ENCODE assay signal across 17 cellular contexts in genomic region chr12:31967569-31967968, GRCh38. TPM values are rescaled to one million over a fixed set of nuclear protein-coding genes. Genes with fewer than 3 reads are reported as not detected.
DNase-seq lines count a peak whose midpoint lies in the region; ATAC-seq, FAIRE-seq and TF ChIP-seq lines count a peak whose summit lies in the region.
"Had no signal": no experiment of that assay in that cellular context is flagged by ENCODE, and none has a peak within 500 bp of the region (broad histone marks: within the 10 kb centered on the region; RNA-seq: fewer than 3 reads in every experiment).

No MANE protein-coding gene starts in this region.

- FAIRE-seq in frontal cortex (lab: Jason Lieb, UNC) = no peak
- FAIRE-seq: colon had no signal

- peak overlapping the region; percentile 10 for H3K4me3 ChIP-seq in naive thymus-derived CD4-positive, alpha-beta T cell (ENCODE audit: low read length)
- H3K4me3 ChIP-seq in esophagus muscularis mucosa = no peak overlapping the region
- H3K4me3 ChIP-seq: body of pancreas had no signal

- H3K4me3 Mint-ChIP-seq in CD4-positive, alpha-beta T cell = peak overlapping the region; percentile 74
- peak overlapping the region; percentile 7 for H3K4me3 Mint-ChIP-seq in Calu3 (ENCODE audit: low read depth, unreplicated experiment)
- peak overlapping the region; percentile 95 for H3K4me3 Mint-ChIP-seq in activated naive CD8-positive, alpha-beta T cell
- H3K4me3 Mint-ChIP-seq in naive thymus-derived CD4-positive, alpha-beta T cell = peak overlapping the region; percentile 58 to 97 (median 87)

- peaks cover 80% of the 10 kb centered on the region for H3K4me1 Mint-ChIP-seq in CD4-positive, alpha-beta T cell (ENCODE audit: low read depth)
- H3K4me1 Mint-ChIP-seq in Calu3 (ENCODE audit: low read depth, unreplicated experiment) = peaks cover 22% of the 10 kb centered on the region
- H3K4me1 Mint-ChIP-seq in activated naive CD8-positive, alpha-beta T cell (ENCODE audit: low read depth) = peaks cover 85% of the 10 kb centered on the region
- peaks cover 55 to 80% (median 72%) of the 10 kb centered on the region in 7 donors for H3K4me1 Mint-ChIP-seq in naive thymus-derived CD4-positive, alpha-beta T cell

- no peak for TF ChIP-seq CTCF in CD4-positive, alpha-beta T cell (IDR thresholded peaks at IDR 0.05)
- no peak for TF ChIP-seq CTCF in Calu3 (IDR thresholded peaks at IDR 0.05; ENCODE audit: unreplicated experiment)
- TF ChIP-seq CTCF in GM20000 (IDR thresholded peaks at IDR 0.05; ENCODE audit: extremely low read depth, missing control alignments) = no peak
- TF ChIP-seq CTCF in esophagus muscularis mucosa (IDR thresholded peaks at IDR 0.05) = no peak

- peak; percentile 12 for ATAC-seq in CD4-positive, alpha-beta T cell (ENCODE audit: poor library complexity)
- ATAC-seq in naive thymus-derived CD4-positive, alpha-beta T cell = peak; percentile 35
- ATAC-seq: body of pancreas had no signal

- H3K36me3 ChIP-seq in naive thymus-derived CD4-positive, alpha-beta T cell (ENCODE audit: control insufficient read depth in 2 of 3, insufficient read depth in 3 of 3, low read length in 3 of 3) = peaks cover 30 to 79% (median 48%) of the 10 kb centered on the region in 3 experiments
- H3K36me3 ChIP-seq in esophagus muscularis mucosa = peaks cover 3 to 48% (median 31%) of the 10 kb centered on the region in 4 donors

- BruUV-seq in Calu3 (replicated peaks; lab: Mats Ljungman, UMichigan) = no TSS peak

- no peak for DNase-seq in CD4-positive, alpha-beta T cell
- DNase-seq in Calu3 = no peak
- peak in 2 of 9 donors; percentile 12 to 21 for DNase-seq in naive thymus-derived CD4-positive, alpha-beta T cell
- DNase-seq in NCI-H345 (lab: John Stamatoyannopoulos, UW) = no peak
- DNase-seq in frontal cortex (ENCODE audit: low spot score in 2 of 2) = no peak
- DNase-seq in GM20000 (ENCODE audit: low spot score) = no peak
- no peak for DNase-seq in esophagus muscularis mucosa (ENCODE audit: extremely low spot score)
- DNase-seq: activated gamma-delta T cell, foreskin melanocyte, NCI-H2029, NCI-H510A treated with DMSO at 0.1 percent for 48 hours had no signal

- TF ChIP-seq POLR2A in esophagus muscularis mucosa (IDR thresholded peaks at IDR 0.05; ENCODE audit: low read depth) = no peak

- peak overlapping the region; percentile 40 for H3K27ac ChIP-seq in CD4-positive, alpha-beta T cell (ENCODE audit: low read depth, low read length)
- peak overlapping the region; percentile 58 for H3K27ac ChIP-seq in naive thymus-derived CD4-positive, alpha-beta T cell (ENCODE audit: low read depth, low read length)
- H3K27ac ChIP-seq in esophagus muscularis mucosa (replicated peaks in 1 of 4) = no peak overlapping the region
- H3K27ac ChIP-seq: parathyroid adenoma, RWPE1 had no signal

- peak overlapping the region; percentile 96 for H3K27ac Mint-ChIP-seq in CD4-positive, alpha-beta T cell
- no peak overlapping the region for H3K27ac Mint-ChIP-seq in Calu3 (ENCODE audit: unreplicated experiment)
- peak overlapping the region; percentile 89 for H3K27ac Mint-ChIP-seq in activated naive CD8-positive, alpha-beta T cell
- H3K27ac Mint-ChIP-seq in naive thymus-derived CD4-positive, alpha-beta T cell = peak overlapping the region in 8 of 9 donors; percentile 80 to 98 (median 91)

- no peak for TF ChIP-seq EP300 in esophagus muscularis mucosa (IDR thresholded peaks at IDR 0.05)

- H3K27me3 ChIP-seq in CD4-positive, alpha-beta T cell (ENCODE audit: control insufficient read depth, insufficient read depth, low read length) = no peaks in the 10 kb centered on the region
- H3K27me3 ChIP-seq in naive thymus-derived CD4-positive, alpha-beta T cell (ENCODE audit: control insufficient read depth in 2 of 2, insufficient read depth in 2 of 2, low read length in 2 of 2) = no peaks in the 10 kb centered on the region
- no peaks in the 10 kb centered on the region for H3K27me3 ChIP-seq in esophagus muscularis mucosa
- H3K27me3 ChIP-seq: body of pancreas had no signal

- H3K9me3 ChIP-seq in CD4-positive, alpha-beta T cell (ENCODE audit: control insufficient read depth, low read length) = peaks cover 16% of the 10 kb centered on the region
- peaks cover 0 to 16% (median 7%) of the 10 kb centered on the region in 3 experiments for H3K9me3 ChIP-seq in naive thymus-derived CD4-positive, alpha-beta T cell (ENCODE audit: control insufficient read depth in 2 of 3, low read length in 3 of 3)
- H3K9me3 ChIP-seq in esophagus muscularis mucosa = no peaks in the 10 kb centered on the region
- H3K9me3 ChIP-seq: body of pancreas, thoracic aorta had no signal

- POLR2A ChIA-PET in CD4-positive, alpha-beta T cell (lab: Charles Lee) = interaction anchor here (0.6 to 0.7 kb wide), 2 partner anchors 18 to 218 kb away, joined by 3 read pairs; no protein-coding TSS in a partner anchor
- POLR2A ChIA-PET in naive thymus-derived CD4-positive, alpha-beta T cell (lab: Charles Lee) = interaction anchor here (0.6 to 1.1 kb wide), 3 partner anchors 9 to 148 kb away, joined by 3 to 4 read pairs (median 4); partner anchors contain the start of gene RESF1

- peaks cover 57 to 61% of the 10 kb centered on the region in 2 donors for H3K4me1 ChIP-seq in naive thymus-derived CD4-positive, alpha-beta T cell (ENCODE audit: control insufficient read depth in 2 of 2, insufficient read depth in 2 of 2, low read length in 2 of 2)
- peaks cover 22 to 38% (median 33%) of the 10 kb centered on the region in 4 donors for H3K4me1 ChIP-seq in esophagus muscularis mucosa

- no peaks in the 10 kb centered on the region for H3K27me3 Mint-ChIP-seq in CD4-positive, alpha-beta T cell
- H3K27me3 Mint-ChIP-seq in Calu3 (ENCODE audit: unreplicated experiment) = no peaks in the 10 kb centered on the region
- H3K27me3 Mint-ChIP-seq in activated naive CD8-positive, alpha-beta T cell = no peaks in the 10 kb centered on the region
- H3K27me3 Mint-ChIP-seq in naive thymus-derived CD4-positive, alpha-beta T cell = no peaks in the 10 kb centered on the region

- intact Hi-C loops in CD4-positive, alpha-beta T cell (cut with DNase I, micrococcal nuclease) = loop anchor here (5.0 to 10.0 kb wide), 4 partner anchors 95 to 707 kb away; partner anchors contain the start of gene DNM1L (in 1 of the 2)
- intact Hi-C loops in Calu3 (cut with micrococcal nuclease; ENCODE audit: unreplicated experiment) (loop anchor here (5.0 kb wide), 1 partner anchor 115 kb away; no protein-coding TSS in a partner anchor), esophagus muscularis mucosa (cut with DNase I) (no loop called here)
- intact Hi-C loops in naive thymus-derived CD4-positive, alpha-beta T cell (cut with micrococcal nuclease) = loop anchor here (1.0 to 10.0 kb wide), 3 partner anchors 9 to 337 kb away; no protein-coding TSS in a partner anchor

- 84% methylated on average over 7 of the region's 7 CpGs for WGBS in esophagus muscularis mucosa

- CTCF ChIA-PET in CD4-positive, alpha-beta T cell (lab: Charles Lee) = no interaction called here
- CTCF ChIA-PET in Calu3 (lab: Charles Lee) = no interaction called here
- CTCF ChIA-PET in naive thymus-derived CD4-positive, alpha-beta T cell (lab: Charles Lee) = interaction anchor here (0.7 to 1.5 kb wide), 2 partner anchors 10 to 339 kb away, joined by 3 to 4 read pairs; no protein-coding TSS in a partner anchor

- peaks cover 100% of the 10 kb centered on the region for H3K36me3 Mint-ChIP-seq in CD4-positive, alpha-beta T cell (ENCODE audit: low read depth)
- H3K36me3 Mint-ChIP-seq in Calu3 (ENCODE audit: insufficient read depth, unreplicated experiment) = peaks cover 62% of the 10 kb centered on the region
- peaks cover 48% of the 10 kb centered on the region for H3K36me3 Mint-ChIP-seq in activated naive CD8-positive, alpha-beta T cell
- peaks cover 36 to 93% (median 90%) of the 10 kb centered on the region in 5 donors for H3K36me3 Mint-ChIP-seq in naive thymus-derived CD4-positive, alpha-beta T cell

- H3K9me3 Mint-ChIP-seq in CD4-positive, alpha-beta T cell = peaks cover 10% of the 10 kb centered on the region
- H3K9me3 Mint-ChIP-seq in Calu3 (ENCODE audit: low read depth, unreplicated experiment) = no peaks in the 10 kb centered on the region
- peaks cover 11% of the 10 kb centered on the region for H3K9me3 Mint-ChIP-seq in activated naive CD8-positive, alpha-beta T cell (ENCODE audit: low read depth)
- peaks cover 6 to 75% (median 24%) of the 10 kb centered on the region in 11 donors for H3K9me3 Mint-ChIP-seq in naive thymus-derived CD4-positive, alpha-beta T cell

RNA-seq across cellular contexts. Expression of gene RESF1, which starts 8.4 kb away (rescaled TPM):
- 100 to 1,000 TPM; 113 to 124 TPM for total RNA-seq in CD4-positive, alpha-beta T cell
- total RNA-seq in Calu3 (2022) (43.5 and 58.1 TPM in 2 replicates), frontal cortex (59.1 TPM), esophagus muscularis mucosa (10 to 100 TPM; 28.3 to 36.2 (median 32.8) TPM)
- 100 to 1,000 TPM; 141 to 490 (median 161) TPM for total RNA-seq in naive thymus-derived CD4-positive, alpha-beta T cell
- polyA plus RNA-seq in naive thymus-derived CD4-positive, alpha-beta T cell = 100 to 1,000 TPM; 168 to 239 TPM

Comparison
In these comparisons a context has a peak if more than half of its experiments do, and no peak if none do; other contexts are left out.
1. H3K27ac ChIP-seq: peak in CD4-positive, alpha-beta T cell (single experiment) and naive thymus-derived CD4-positive, alpha-beta T cell (single experiment); none in esophagus muscularis mucosa (0 of 4).
2. H3K4me3 Mint-ChIP-seq: peak in every context shown above with its lines; median percentile 95 in activated naive CD8-positive, alpha-beta T cell; 87 in naive thymus-derived CD4-positive, alpha-beta T cell; 74 in CD4-positive, alpha-beta T cell; 7 in Calu3.